8 cellular contexts compared by ENCODE assay signal in genomic region chr2:65129613-65130439, GRCh38. TPM values are rescaled to one million over a fixed set of nuclear protein-coding genes. Genes with fewer than 3 reads are reported as not detected.
A peak's percentile ranks its signal among the peaks of the same experiment; 100 is the strongest.
DNase-seq lines count a peak whose midpoint lies in the region; ATAC-seq and TF ChIP-seq lines count a peak whose summit lies in the region.

Gene RAB1A, minus strand, starts transcription at chr2:65130106. Its CDS starts 191 bp downstream, at chr2:65129915.

- ATAC-seq in GM21717 (IDR thresholded peaks at IDR 0.05; ENCODE audit: unreplicated experiment), result peak; percentile 96

- peak; percentile 52; the same call in 1 of the 2 replicates for TF ChIP-seq CTCF in PC-9 (conservative IDR thresholded peaks at IDR 0.05)
- peak; percentile 33 for TF ChIP-seq CTCF in epithelial cell of proximal tubule (conservative IDR thresholded peaks at IDR 0.05; ENCODE audit: low read depth, low read length)

- H3K27ac ChIP-seq in PC-9 (peak within 1 kb of the TSS; percentile 87), mucosa of rectum (ENCODE audit: low read depth in 2 of 2, low read length in 2 of 2) (peak within 1 kb of the TSS; percentile 100)

- in situ Hi-C loops in KBM-7 (cut with MboI; ENCODE audit: low pct_unique_long_range_greater_than_20kb, low sequenced_read_pairs), result no loop called here

- H3K9me2 ChIP-seq in PC-9 (ENCODE audit: insufficient read depth), result no peaks in the 10 kb centered on the region

- BruUV-seq in PC-9 (replicated peaks; lab: Mats Ljungman, UMichigan), result no TSS peak

- H4K20me1 ChIP-seq in PC-9 (ENCODE audit: insufficient read depth), result peaks cover 45% of the 10 kb centered on the region

- DNase-seq in DMS79 (lab: John Stamatoyannopoulos, UW), result peak; percentile 99
- peak; percentile 98 for DNase-seq in KBM-7
- DNase-seq in PC-9, result peak; percentile 97 to 99
- DNase-seq in activated T-cell treated with anti-CD3 and anti-CD28 coated beads, Interleukin-2, amount 50 U/mL, for 1 hour, result peak; percentile 97
- peak; percentile 88 for DNase-seq in epithelial cell of proximal tubule (ENCODE audit: low read depth)
- peak; percentile 98 for DNase-seq in stimulated activated CD8-positive, alpha-beta memory T cell treated with anti-CD3 and anti-CD28 coated beads, Interleukin-4, amount 100 ng/mL, for 48 hours

- POLR2A ChIA-PET in PC-9 (lab: Charles Lee; ENCODE audit: unreplicated experiment), result interaction anchor here (0.5 to 1.3 kb wide), 16 partner anchors 27 to 1256 kb away, joined by 3 to 36 read pairs (median 4); partner anchors contain the start of gene ACTR2

- H3K4me1 ChIP-seq in PC-9 (replicated peaks; ENCODE audit: insufficient read depth), result peaks cover 33% of the 10 kb centered on the region
- peaks cover 23 to 24% of the 10 kb centered on the region in 2 donors for H3K4me1 ChIP-seq in mucosa of rectum (ENCODE audit: control insufficient read depth in 2 of 2, insufficient read depth in 2 of 2, low read length in 2 of 2)

- H3K9me3 ChIP-seq in PC-9 (ENCODE audit: insufficient read depth, low read depth) (no peaks in the 10 kb centered on the region), mucosa of rectum (ENCODE audit: control insufficient read depth in 2 of 2, low read length in 2 of 2) (no peaks in the 10 kb centered on the region)

- no peaks in the 10 kb centered on the region for H3K36me3 ChIP-seq in PC-9 (ENCODE audit: low read depth)
- no peaks in the 10 kb centered on the region for H3K36me3 ChIP-seq in mucosa of rectum (ENCODE audit: control insufficient read depth in 2 of 2, insufficient read depth in 2 of 2, low read length in 2 of 2)

- H3K4me2 ChIP-seq in PC-9, result peak within 1 kb of the TSS; percentile 98

- peak within 1 kb of the TSS; percentile 96 to 100 for H3K9ac ChIP-seq in mucosa of rectum (ENCODE audit: low read depth in 1 of 2, low read length in 2 of 2)

- intact Hi-C loops in PC-9 (cut with micrococcal nuclease; ENCODE audit: unreplicated experiment), result loop anchor here (1.0 kb wide), 1 partner anchor 97 kb away; the partner anchor contains the start of gene ACTR2

- peaks cover 51% of the 10 kb centered on the region for H3K79me2 ChIP-seq in PC-9 (ENCODE audit: low read depth)

- H3F3A ChIP-seq in PC-9 (ENCODE audit: insufficient read depth, low read depth), result peaks cover 13% of the 10 kb centered on the region; the same call in 1 of the 2 replicates

- H3K4me3 ChIP-seq in PC-9 (peak within 1 kb of the TSS; percentile 75), epithelial cell of proximal tubule (ENCODE audit: low read depth, low read length) (peak within 1 kb of the TSS; percentile 72), mucosa of rectum (ENCODE audit: low read length in 2 of 2) (peak within 1 kb of the TSS; percentile 97)

- CTCF ChIA-PET in PC-9 (lab: Charles Lee), result interaction anchor here (0.6 to 1.1 kb wide), 7 partner anchors 13 to 216 kb away, joined by 3 to 17 read pairs (median 7); partner anchors contain the start of gene ACTR2

- H2AFZ ChIP-seq in PC-9, result peak within 1 kb of the TSS; percentile 90

- H3K27me3 ChIP-seq in PC-9 (ENCODE audit: insufficient read depth, low read depth) (no peaks in the 10 kb centered on the region), mucosa of rectum (ENCODE audit: control insufficient read depth in 2 of 2, insufficient read depth in 2 of 2, low read length in 2 of 2) (no peaks in the 10 kb centered on the region)

RNA-seq across cellular contexts. Expression of gene RAB1A, which starts in this region (rescaled TPM):
- total RNA-seq in PC-9 (2021), result 110 and 165 TPM in 2 replicates
- 74.8 and 88.6 TPM in 2 replicates for total RNA-seq in epithelial cell of proximal tubule

Comparison
In these comparisons a context has a peak if more than half of its experiments do, and no peak if none do; other contexts are left out.
1. Peak in every context shown above with its lines: DNase-seq, ATAC-seq, H3K4me3 ChIP-seq and H3K27ac ChIP-seq.